Comparison of ENCODE assay signal across 8 cellular contexts in genomic region chr16:2026461-2027023, GRCh38. TPM values are rescaled to one million over a fixed set of nuclear protein-coding genes. Genes with fewer than 3 reads are reported as not detected.
A peak's percentile ranks its signal among the peaks of the same experiment; 100 is the strongest.
DNase-seq lines count a peak whose midpoint lies in the region; ATAC-seq and TF ChIP-seq lines count a peak whose summit lies in the region.

Gene NHERF2, plus strand, starts transcription at chr16:2026902. Its CDS starts 104 bp downstream, at chr16:2027006.

- H3K36me3 ChIP-seq in HEK293 (ENCODE audit: control insufficient read depth in 2 of 2, insufficient read depth in 1 of 2, low read length in 2 of 2), result peaks cover 0 to 4% of the 10 kb centered on the region in 2 experiments; a peak in 1 of 3 replicates

- CTCF ChIA-PET in AG04449 (lab: Yijun Ruan, JAX), result interaction anchor here (1.1 to 3.1 kb wide), 2 partner anchors 10 to 30 kb away, joined by 6 to 13 read pairs; no protein-coding TSS in a partner anchor
- CTCF ChIA-PET in HEK293 (lab: Yijun Ruan, JAX), result interaction anchor here (1.4 to 2.1 kb wide), 2 partner anchors 10 to 114 kb away, joined by 5 to 10 read pairs; no protein-coding TSS in a partner anchor

- DNase-seq in AG04449 (ENCODE audit: low read depth, low spot score), result no peak
- DNase-seq in activated T-cell treated with anti-CD3 and anti-CD28 coated beads, Interleukin-2, amount 50 U/mL, for 72 hours, result no peak
- DNase-seq in glomerular visceral epithelial cell (ENCODE audit: extremely low spot score), result peak; percentile 34
- peak; percentile 85 for DNase-seq in osteocyte (ENCODE audit: extremely low spot score, unreplicated experiment)
- DNase-seq in cortex of kidney (lab: John Stamatoyannopoulos, UW), result no peak
- no peak for DNase-seq in pons (ENCODE audit: low spot score)

- TF ChIP-seq CTCF in AG04449 (IDR thresholded peaks at IDR 0.05; ENCODE audit: insufficient read depth, low read length, missing control alignments) (no peak), HEK293 (tag by site-specific recombination; IDR thresholded peaks at IDR 0.05) (no peak), osteocyte (IDR thresholded peaks at IDR 0.05) (no peak)

- H3K36me3 Mint-ChIP-seq in activated T-cell treated with anti-CD3 and anti-CD28 coated beads, Interleukin-2, amount 50 U/mL, for 72 hours (ENCODE audit: insufficient read depth in 2 of 2), result no peaks in the 10 kb centered on the region
- H3K36me3 Mint-ChIP-seq in osteocyte (ENCODE audit: unreplicated experiment), result peaks cover 1% of the 10 kb centered on the region

- H3K27me3 Mint-ChIP-seq in activated T-cell treated with anti-CD3 and anti-CD28 coated beads, Interleukin-2, amount 50 U/mL, for 72 hours (ENCODE audit: low read depth), result peaks cover 31% of the 10 kb centered on the region
- H3K27me3 Mint-ChIP-seq in osteocyte (ENCODE audit: unreplicated experiment), result peaks cover under 1% of the 10 kb centered on the region

- H3K27ac ChIP-seq in HEK293 (ENCODE audit: extremely low read depth, low read depth, low read length), result peak within 1 kb of the TSS; percentile 31

- POLR2A ChIA-PET in AG04449 (lab: Yijun Ruan, JAX), result interaction anchor here (1.8 kb wide), 1 partner anchor 129 kb away, joined by 11 read pairs; the partner anchor contains the start of gene TRAF7
- POLR2A ChIA-PET in HEK293 (lab: Yijun Ruan, JAX), result interaction anchor here (0.5 to 2.6 kb wide), 4 partner anchors 12 to 129 kb away, joined by 3 to 15 read pairs (median 6); partner anchors contain the start of genes NTHL1, TRAF7 and TSC2

- H3K27ac Mint-ChIP-seq in activated T-cell treated with anti-CD3 and anti-CD28 coated beads, Interleukin-2, amount 50 U/mL, for 72 hours, result no peak within 1 kb of the TSS
- peak within 1 kb of the TSS; percentile 52 for H3K27ac Mint-ChIP-seq in osteocyte (ENCODE audit: unreplicated experiment)

- no peaks in the 10 kb centered on the region for H3K9me3 ChIP-seq in HEK293 (ENCODE audit: control insufficient read depth, insufficient read depth, low read depth, low read length)

- H3K4me1 ChIP-seq in HEK293 (ENCODE audit: control insufficient read depth, insufficient read depth, low read length), result peaks cover 3% of the 10 kb centered on the region; the same call in 1 of the 2 replicates

- H3K4me1 Mint-ChIP-seq in activated T-cell treated with anti-CD3 and anti-CD28 coated beads, Interleukin-2, amount 50 U/mL, for 72 hours (ENCODE audit: low read depth), result peaks cover 12% of the 10 kb centered on the region
- peaks cover 52% of the 10 kb centered on the region for H3K4me1 Mint-ChIP-seq in osteocyte (ENCODE audit: unreplicated experiment)

- H3K4me3 Mint-ChIP-seq in activated T-cell treated with anti-CD3 and anti-CD28 coated beads, Interleukin-2, amount 50 U/mL, for 72 hours, result peak within 1 kb of the TSS; percentile 59 to 72
- H3K4me3 Mint-ChIP-seq in osteocyte (ENCODE audit: unreplicated experiment), result peak within 1 kb of the TSS; percentile 84

- peak; percentile 16 to 25 for ATAC-seq in activated T-cell treated with anti-CD3 and anti-CD28 coated beads, Interleukin-2, amount 50 U/mL, for 72 hours (replicated peaks in 1 of 2)
- ATAC-seq in HG02798 (IDR thresholded peaks at IDR 0.05; ENCODE audit: poor library complexity, unreplicated experiment), result no peak

- H3K9me3 Mint-ChIP-seq in activated T-cell treated with anti-CD3 and anti-CD28 coated beads, Interleukin-2, amount 50 U/mL, for 72 hours, result no peaks in the 10 kb centered on the region
- no peaks in the 10 kb centered on the region for H3K9me3 Mint-ChIP-seq in osteocyte (ENCODE audit: unreplicated experiment)

- H3K4me3 ChIP-seq in AG04449 (ENCODE audit: low read depth, low read length) (peak within 1 kb of the TSS; percentile 83), HEK293 (ENCODE audit: low read depth, low read length) (peak within 1 kb of the TSS; percentile 42)

TF ChIP-seq in HEK293, 187 proteins besides CTCF, POLR2A, EP300 and RAD21 (continues in another document):
- TF ChIP-seq ELK4 (IDR thresholded peaks at IDR 0.05; ENCODE audit: borderline replicate concordance, low read depth, low read length) (no peak), SP7 (tag by site-specific recombination; IDR thresholded peaks at IDR 0.05) (no peak), ZNF555 (tag by site-specific recombination; conservative IDR thresholded peaks at IDR 0.05) (no peak), SP3 (tag by site-specific recombination; IDR thresholded peaks at IDR 0.05) (0 out of 2 replicates have a peak, but pooled peaks have one; percentile 42), ZNF792 (tag by site-specific recombination; IDR thresholded peaks at IDR 0.05) (peak; percentile 97), ZNF488 (tag by site-specific recombination; IDR thresholded peaks at IDR 0.05) (no peak), ZBTB11 (tag by site-specific recombination; conservative IDR thresholded peaks at IDR 0.05; ENCODE audit: low read depth) (0 out of 2 replicates have a peak, but pooled peaks have one; percentile 12), ZNF335 (tag by site-specific recombination; conservative IDR thresholded peaks at IDR 0.05) (0 out of 2 replicates have a peak, but pooled peaks have one; percentile 29), ZNF302 (tag by site-specific recombination; IDR thresholded peaks at IDR 0.05; ENCODE audit: low read depth) (no peak), ZNF529 (tag by site-specific recombination; IDR thresholded peaks at IDR 0.05; ENCODE audit: insufficient replicate concordance) (no peak), ZNF37A (tag by site-specific recombination; IDR thresholded peaks at IDR 0.05) (no peak), ZNF266 (tag by site-specific recombination; IDR thresholded peaks at IDR 0.05; ENCODE audit: low read depth) (no peak), SP2 (tag by site-specific recombination; IDR thresholded peaks at IDR 0.05) (0 out of 2 replicates have a peak, but pooled peaks have one; percentile 16), ZNF24 (tag by site-specific recombination; IDR thresholded peaks at IDR 0.05) (no peak), ZNF23 (tag by site-specific recombination; IDR thresholded peaks at IDR 0.05; ENCODE audit: borderline replicate concordance) (no peak), KLF16 (tag by site-specific recombination; IDR thresholded peaks at IDR 0.05) (no peak), ZNF148 (tag by site-specific recombination; IDR thresholded peaks at IDR 0.05; ENCODE audit: borderline replicate concordance) (no peak)

RNA-seq across cellular contexts. Expression of gene NHERF2, which starts in this region (rescaled TPM):
- 1 to 10 TPM; 2.2 to 3.0 TPM for total RNA-seq in activated T-cell treated with anti-CD3 and anti-CD28 coated beads, Interleukin-2, amount 50 U/mL, for 72 hours
- total RNA-seq in osteocyte, result 143 and 146 TPM in 2 replicates

Comparison
In these comparisons a context has a peak if more than half of its experiments do, and no peak if none do; other contexts are left out.
1. RNA of gene NHERF2 (total RNA-seq): 143 to 146 TPM in osteocyte; 2.2 to 3.0 TPM in activated T-cell treated with anti-CD3 and anti-CD28 coated beads, Interleukin-2, amount 50 U/mL, for 72 hours; every median in the first group is over 10 times any median in the second.
2. DNase-seq: peak in glomerular visceral epithelial cell (single experiment) and osteocyte (single experiment); none in AG04449 (single experiment), activated T-cell treated with anti-CD3 and anti-CD28 coated beads, Interleukin-2, amount 50 U/mL, for 72 hours (0 of 2), cortex of kidney (single experiment) and pons (single experiment).